In the genomic region with DNA sequence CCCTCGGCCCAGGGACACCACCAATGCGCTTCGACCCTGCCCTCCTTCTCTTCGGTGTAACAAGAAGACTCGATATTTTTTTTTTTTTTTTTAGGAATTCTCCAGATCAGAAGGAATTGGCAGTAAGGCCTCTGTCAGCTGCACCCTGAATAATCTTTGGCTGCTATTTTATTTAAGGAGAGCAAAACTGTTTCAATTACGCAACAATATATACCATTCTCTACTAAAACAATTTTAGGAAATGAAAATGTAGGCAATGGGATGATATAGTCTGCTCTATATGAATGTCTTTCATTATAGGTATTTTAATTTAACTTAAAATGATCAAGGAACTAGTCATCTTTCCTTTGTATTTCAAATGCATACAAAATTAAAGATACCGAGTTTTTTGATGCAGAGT, we compare ENCODE assay signal across 8 cellular contexts. TPM values are rescaled to one million over a fixed set of nuclear protein-coding genes. Genes with fewer than 3 reads are reported as not detected.
DNase-seq lines count a peak whose midpoint lies in the region; ATAC-seq and TF ChIP-seq lines count a peak whose summit lies in the region.

No MANE protein-coding gene starts in this region.

- DNase-seq in activated T-cell treated with anti-CD3 and anti-CD28 coated beads, Interleukin-2, amount 50 U/mL, for 72 hours: no peak
- no peak for DNase-seq in activated T-cell treated with anti-CD3 and anti-CD28 coated beads, Interleukin-2, amount 50 U/mL, for 48 hours
- DNase-seq in testis (no peak), NCI-H1436 treated with DMSO at 0.1 percent for 48 hours (lab: John Stamatoyannopoulos, UW) (no peak)

- H3K27me3 ChIP-seq in testis: no peaks in the 10 kb centered on the region

- no peaks in the 10 kb centered on the region for H3K9me3 ChIP-seq in mesodermal cell (ENCODE audit: control insufficient read depth, low read length)
- H3K9me3 ChIP-seq in testis: no peaks in the 10 kb centered on the region

- peak overlapping the region; percentile 55 for H3K27ac Mint-ChIP-seq in activated T-cell treated with anti-CD3 and anti-CD28 coated beads, Interleukin-2, amount 50 U/mL, for 72 hours

- H3K4me1 ChIP-seq in mesodermal cell (ENCODE audit: control insufficient read depth, insufficient read depth, low read length, poor library complexity, severe bottlenecking) (peaks cover 16% of the 10 kb centered on the region), testis (peaks cover 4% of the 10 kb centered on the region)

- ATAC-seq in activated T-cell treated with anti-CD3 and anti-CD28 coated beads, Interleukin-2, amount 50 U/mL, for 72 hours (replicated peaks in 1 of 2): no peak
- ATAC-seq in GM21619 (IDR thresholded peaks at IDR 0.05; ENCODE audit: unreplicated experiment): no peak
- no peak for ATAC-seq in GM18505 (IDR thresholded peaks at IDR 0.05; ENCODE audit: unreplicated experiment)

- no peak for TF ChIP-seq CTCF in testis (IDR thresholded peaks at IDR 0.05)

- no peak overlapping the region for H3K4me3 ChIP-seq in mesodermal cell (ENCODE audit: extremely low read depth, insufficient read depth, low read length, poor library complexity, severe bottlenecking)
- H3K4me3 ChIP-seq in testis: peak overlapping the region; percentile 53 to 68

- TF ChIP-seq POLR2A in testis (IDR thresholded peaks at IDR 0.05) (no peak), GM18505 (IDR thresholded peaks at IDR 0.05; ENCODE audit: borderline replicate concordance, extremely low read depth, insufficient read depth, insufficient read length) (no peak)

- H3K4me3 Mint-ChIP-seq in activated T-cell treated with anti-CD3 and anti-CD28 coated beads, Interleukin-2, amount 50 U/mL, for 72 hours: peak overlapping the region; percentile 83 to 89

- intact Hi-C loops in testis (cut with DNase I; ENCODE audit: low total_unique reads): no loop called here

- H3K4me1 Mint-ChIP-seq in activated T-cell treated with anti-CD3 and anti-CD28 coated beads, Interleukin-2, amount 50 U/mL, for 72 hours (ENCODE audit: low read depth): peaks cover 21% of the 10 kb centered on the region

- H3K27ac ChIP-seq in angular gyrus (ENCODE audit: low read depth, low read length): peak overlapping the region; percentile 94
- peak overlapping the region; percentile 43 for H3K27ac ChIP-seq in mesodermal cell (ENCODE audit: low read depth, low read length, severe bottlenecking)
- peak overlapping the region; percentile 21 to 60 for H3K27ac ChIP-seq in testis

- H3K9me3 Mint-ChIP-seq in activated T-cell treated with anti-CD3 and anti-CD28 coated beads, Interleukin-2, amount 50 U/mL, for 72 hours: peaks cover 1 to 2% of the 10 kb centered on the region in 2 donors

- H3K27me3 Mint-ChIP-seq in activated T-cell treated with anti-CD3 and anti-CD28 coated beads, Interleukin-2, amount 50 U/mL, for 72 hours (ENCODE audit: low read depth): no peaks in the 10 kb centered on the region

- H3K36me3 ChIP-seq in mesodermal cell (ENCODE audit: control insufficient read depth, insufficient read depth, low read length) (no peaks in the 10 kb centered on the region), testis (ENCODE audit: low read depth, missing control alignments) (no peaks in the 10 kb centered on the region)

- peaks cover 0 to 2% of the 10 kb centered on the region in 2 donors for H3K36me3 Mint-ChIP-seq in activated T-cell treated with anti-CD3 and anti-CD28 coated beads, Interleukin-2, amount 50 U/mL, for 72 hours (ENCODE audit: insufficient read depth in 2 of 2)

- WGBS in mesodermal cell (ENCODE audit: insufficient coverage in 2 of 2), 2 experiments: 0% methylated on average over 1 to 3 of the region's 7 CpGs
- 3% methylated on average over 7 of the region's 7 CpGs for WGBS in testis, 2 donors

RNA-seq across cellular contexts. Expression of a gene that starts 13.3 kb away (rescaled TPM):
- 10 to 100 TPM; 21.3 to 21.6 TPM for total RNA-seq in activated T-cell treated with anti-CD3 and anti-CD28 coated beads, Interleukin-2, amount 50 U/mL, for 72 hours
- polyA plus RNA-seq in mesodermal cell (2013, experiment 1 of 2): 38.0 TPM
- polyA plus RNA-seq in mesodermal cell (2013, experiment 2 of 2): 36.6 TPM
- total RNA-seq in testis: 10 to 100 TPM; 29.1 to 34.9 TPM
- 21.2 TPM for polyA plus RNA-seq in testis (ENCODE audit: insufficient read depth, low read depth, low replicate concordance)

RNA-seq across cellular contexts. Expression of a gene that starts 14.7 kb away (rescaled TPM):
- total RNA-seq in activated T-cell treated with anti-CD3 and anti-CD28 coated beads, Interleukin-2, amount 50 U/mL, for 72 hours: 10 to 100 TPM in 1 of 2 donors, 1 to 10 TPM in 1; 7.8 to 11.7 TPM
- polyA plus RNA-seq in mesodermal cell (2013, experiment 1 of 2): 42.8 TPM
- 40.6 TPM for polyA plus RNA-seq in mesodermal cell (2013, experiment 2 of 2)
- 10 to 100 TPM; 19.2 to 23.8 TPM for total RNA-seq in testis
- polyA plus RNA-seq in testis (ENCODE audit: insufficient read depth, low read depth, low replicate concordance): 13.4 TPM

RNA-seq across cellular contexts. Expression of a gene that starts 20.1 kb away (rescaled TPM):
- 1 to 10 TPM; 6.4 to 9.4 TPM for total RNA-seq in activated T-cell treated with anti-CD3 and anti-CD28 coated beads, Interleukin-2, amount 50 U/mL, for 72 hours
- 38.1 TPM for polyA plus RNA-seq in mesodermal cell (2013, experiment 1 of 2)
- 33.5 TPM for polyA plus RNA-seq in mesodermal cell (2013, experiment 2 of 2)
- total RNA-seq in testis: 10 to 100 TPM; 16.7 to 32.0 TPM
- 46.3 TPM for polyA plus RNA-seq in testis (ENCODE audit: insufficient read depth, low read depth, low replicate concordance)

RNA-seq across cellular contexts. Expression of a gene that starts 36.3 kb away (rescaled TPM):
- total RNA-seq in activated T-cell treated with anti-CD3 and anti-CD28 coated beads, Interleukin-2, amount 50 U/mL, for 72 hours: 10 to 100 TPM; 12.9 to 14.7 TPM
- 53.5 TPM for polyA plus RNA-seq in mesodermal cell (2013, experiment 1 of 2)
- polyA plus RNA-seq in mesodermal cell (2013, experiment 2 of 2): 44.3 TPM
- total RNA-seq in testis: 10 to 100 TPM; 62.4 to 79.0 TPM
- polyA plus RNA-seq in testis (ENCODE audit: insufficient read depth, low read depth, low replicate concordance): 49.4 TPM

RNA-seq across cellular contexts. Expression of a gene that starts 53.1 kb away (rescaled TPM):
- total RNA-seq in activated T-cell treated with anti-CD3 and anti-CD28 coated beads, Interleukin-2, amount 50 U/mL, for 72 hours: not detected
- polyA plus RNA-seq in mesodermal cell (2013, experiment 1 of 2): not detected
- not detected for polyA plus RNA-seq in mesodermal cell (2013, experiment 2 of 2)
- total RNA-seq in testis: not detected
- polyA plus RNA-seq in testis (ENCODE audit: insufficient read depth, low read depth, low replicate concordance): not detected

Comparison
In these comparisons a context has a peak if more than half of its experiments do, and no peak if none do; other contexts are left out.
1. H3K27ac ChIP-seq: peak in every context shown above with its lines; median percentile 94 in angular gyrus; 43 in mesodermal cell; 40 in testis.